Comparison of ENCODE assay signal across 7 cellular contexts in the genomic region with DNA sequence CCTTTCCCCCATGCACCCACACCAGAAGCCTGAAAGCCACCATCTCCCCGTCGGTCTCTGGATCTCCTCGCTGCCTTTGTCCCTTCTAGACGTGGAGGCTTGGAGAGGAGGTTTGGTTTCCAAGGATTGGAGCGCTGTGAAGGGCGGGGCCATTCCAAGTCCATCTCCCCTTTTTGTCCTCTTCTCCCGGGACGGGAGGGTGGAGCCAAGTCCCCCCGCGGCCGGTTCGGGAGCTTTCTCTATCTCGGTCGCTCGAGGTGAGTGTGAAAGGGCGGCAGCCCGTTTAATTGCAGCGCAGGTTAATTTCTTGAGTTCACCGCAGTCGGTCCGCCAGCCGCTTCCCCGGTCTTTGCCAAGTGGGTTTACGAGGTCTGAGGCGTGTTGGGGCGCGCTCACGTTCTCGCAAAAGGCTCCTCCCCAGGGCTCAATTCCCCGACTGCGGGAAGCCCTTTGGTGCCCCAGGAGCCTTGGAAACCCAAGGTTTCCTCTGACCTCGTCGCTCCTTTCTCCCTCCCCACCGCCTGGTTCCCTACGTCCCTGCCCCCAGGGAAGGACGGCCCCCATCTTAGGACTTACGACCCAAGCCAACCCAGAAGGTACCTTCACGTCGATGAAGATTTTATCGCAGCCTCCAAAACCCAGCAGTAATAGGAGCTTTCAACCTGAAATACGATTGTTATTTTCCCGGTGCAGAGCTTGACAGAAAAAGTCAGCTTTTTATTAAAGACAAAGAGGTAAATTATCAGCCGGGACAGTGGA. TPM values are rescaled to one million over a fixed set of nuclear protein-coding genes. Genes with fewer than 3 reads are reported as not detected.
DNase-seq lines count a peak whose midpoint lies in the region; ATAC-seq and TF ChIP-seq lines count a peak whose summit lies in the region.

No MANE protein-coding gene starts in this region.

- H3K27me3 Mint-ChIP-seq in activated naive CD8-positive, alpha-beta T cell treated with anti-CD3 and anti-CD28 coated beads, Interleukin-2, amount 50 U/mL, for 24 hours, result peaks cover 68% of the 10 kb centered on the region
- peaks cover 51% of the 10 kb centered on the region for H3K27me3 Mint-ChIP-seq in activated CD4-positive, alpha-beta memory T cell treated with anti-CD3 and anti-CD28 coated beads for 36 hours

- H3K27me3 ChIP-seq in stomach, result peaks cover 0 to 58% (median 37%) of the 10 kb centered on the region in 3 donors

- DNase-seq in HEK293T (ENCODE audit: extremely low spot score) (peak; percentile 23), iPS-NIHi11 (ENCODE audit: low spot score) (peak; percentile 59), stomach (no peak), NCI-H2196 (lab: John Stamatoyannopoulos, UW; ENCODE audit: unreplicated experiment) (no peak)
- DNase-seq in activated naive CD8-positive, alpha-beta T cell treated with anti-CD3 and anti-CD28 coated beads, Interleukin-2, amount 50 U/mL, for 24 hours, result no peak
- no peak for DNase-seq in activated CD4-positive, alpha-beta memory T cell treated with anti-CD3 and anti-CD28 coated beads for 36 hours

- H3K36me3 Mint-ChIP-seq in activated naive CD8-positive, alpha-beta T cell treated with anti-CD3 and anti-CD28 coated beads, Interleukin-2, amount 50 U/mL, for 24 hours (ENCODE audit: low read depth), result no peaks in the 10 kb centered on the region
- H3K36me3 Mint-ChIP-seq in activated CD4-positive, alpha-beta memory T cell treated with anti-CD3 and anti-CD28 coated beads for 36 hours, result peaks cover 13% of the 10 kb centered on the region

- 2 to 5% (median 3%) methylated on average over 38 to 43 of the region's 43 CpGs for WGBS in stomach, 5 donors

- H3K4me3 Mint-ChIP-seq in activated naive CD8-positive, alpha-beta T cell treated with anti-CD3 and anti-CD28 coated beads, Interleukin-2, amount 50 U/mL, for 24 hours, result peak overlapping the region; percentile 17
- H3K4me3 Mint-ChIP-seq in activated CD4-positive, alpha-beta memory T cell treated with anti-CD3 and anti-CD28 coated beads for 36 hours, result no peak overlapping the region

- TF ChIP-seq EP300 in stomach (IDR thresholded peaks at IDR 0.05), result no peak

- intact Hi-C loops in stomach (cut with DNase I; ENCODE audit: low total_unique reads), result no loop called here
- intact Hi-C loops in activated CD4-positive, alpha-beta memory T cell treated with anti-CD3 and anti-CD28 coated beads for 36 hours (cut with micrococcal nuclease), result no loop called here

- peak overlapping the region; percentile 27 to 87 (median 39) for H3K27ac ChIP-seq in stomach

- no peak for ATAC-seq in activated naive CD8-positive, alpha-beta T cell treated with anti-CD3 and anti-CD28 coated beads, Interleukin-2, amount 50 U/mL, for 24 hours
- ATAC-seq in activated CD4-positive, CD25-positive, alpha-beta regulatory T cell treated with anti-CD3 and anti-CD28 coated beads, Interleukin-2, amount 50 U/mL, for 24 hours, result no peak

- peaks cover 27% of the 10 kb centered on the region for H3K4me1 Mint-ChIP-seq in activated naive CD8-positive, alpha-beta T cell treated with anti-CD3 and anti-CD28 coated beads, Interleukin-2, amount 50 U/mL, for 24 hours
- peaks cover 5% of the 10 kb centered on the region for H3K4me1 Mint-ChIP-seq in activated CD4-positive, alpha-beta memory T cell treated with anti-CD3 and anti-CD28 coated beads for 36 hours (ENCODE audit: low read depth)

- POLR2A ChIA-PET in HEK293T (lab: Yijun Ruan, JAX), result interaction anchor here (1.5 kb wide), 1 partner anchor 62 kb away, joined by 5 read pairs; no protein-coding TSS in a partner anchor
- POLR2A ChIA-PET in activated CD4-positive, alpha-beta memory T cell treated with anti-CD3 and anti-CD28 coated beads for 36 hours (lab: Charles Lee), result no interaction called here

- TF ChIP-seq POLR2A in stomach (IDR thresholded peaks at IDR 0.05), result no peak

- no peaks in the 10 kb centered on the region for H3K9me3 ChIP-seq in stomach

- no peak for TF ChIP-seq CTCF in stomach (IDR thresholded peaks at IDR 0.05)

- H3K9me3 Mint-ChIP-seq in activated naive CD8-positive, alpha-beta T cell treated with anti-CD3 and anti-CD28 coated beads, Interleukin-2, amount 50 U/mL, for 24 hours, result no peaks in the 10 kb centered on the region
- H3K9me3 Mint-ChIP-seq in activated CD4-positive, alpha-beta memory T cell treated with anti-CD3 and anti-CD28 coated beads for 36 hours, result no peaks in the 10 kb centered on the region

- H3K4me3 ChIP-seq in stomach, result peak overlapping the region; percentile 67 to 79 (median 72)

- no peaks in the 10 kb centered on the region for H3K36me3 ChIP-seq in stomach

- H3K4me1 ChIP-seq in stomach, result peaks cover 0 to 44% (median 35%) of the 10 kb centered on the region in 4 donors

- H3K27ac Mint-ChIP-seq in activated naive CD8-positive, alpha-beta T cell treated with anti-CD3 and anti-CD28 coated beads, Interleukin-2, amount 50 U/mL, for 24 hours, result no peak overlapping the region
- no peak overlapping the region for H3K27ac Mint-ChIP-seq in activated CD4-positive, alpha-beta memory T cell treated with anti-CD3 and anti-CD28 coated beads for 36 hours

- CTCF ChIA-PET in HEK293T (lab: Yijun Ruan, JAX), result no interaction called here
- CTCF ChIA-PET in activated CD4-positive, alpha-beta memory T cell treated with anti-CD3 and anti-CD28 coated beads for 36 hours (lab: Charles Lee), result no interaction called here

TF ChIP-seq in HEK293T, 16 proteins besides CTCF, POLR2A, EP300 and RAD21:
- TF ChIP-seq FOXK2 (IDR thresholded peaks at IDR 0.05) (no peak), CTBP1 (IDR thresholded peaks at IDR 0.05; ENCODE audit: borderline replicate concordance) (no peak), BHLHE40 (IDR thresholded peaks at IDR 0.05; ENCODE audit: borderline replicate concordance) (no peak), ELF4 (IDR thresholded peaks at IDR 0.05) (no peak), ARNT (IDR thresholded peaks at IDR 0.05) (no peak), TARDBP (IDR thresholded peaks at IDR 0.05) (no peak), NFRKB (IDR thresholded peaks at IDR 0.05) (no peak), FOXM1 (IDR thresholded peaks at IDR 0.05; ENCODE audit: borderline replicate concordance) (no peak), ZNF384 (IDR thresholded peaks at IDR 0.05) (no peak), SUZ12 (IDR thresholded peaks at IDR 0.05) (no peak), SP1 (IDR thresholded peaks at IDR 0.05) (no peak), FOXA1 (IDR thresholded peaks at IDR 0.05) (no peak), HDGF (IDR thresholded peaks at IDR 0.05; ENCODE audit: borderline replicate concordance) (no peak), LEF1 (IDR thresholded peaks at IDR 0.05; ENCODE audit: borderline replicate concordance) (no peak)
- TF ChIP-seq, protein P1, sequence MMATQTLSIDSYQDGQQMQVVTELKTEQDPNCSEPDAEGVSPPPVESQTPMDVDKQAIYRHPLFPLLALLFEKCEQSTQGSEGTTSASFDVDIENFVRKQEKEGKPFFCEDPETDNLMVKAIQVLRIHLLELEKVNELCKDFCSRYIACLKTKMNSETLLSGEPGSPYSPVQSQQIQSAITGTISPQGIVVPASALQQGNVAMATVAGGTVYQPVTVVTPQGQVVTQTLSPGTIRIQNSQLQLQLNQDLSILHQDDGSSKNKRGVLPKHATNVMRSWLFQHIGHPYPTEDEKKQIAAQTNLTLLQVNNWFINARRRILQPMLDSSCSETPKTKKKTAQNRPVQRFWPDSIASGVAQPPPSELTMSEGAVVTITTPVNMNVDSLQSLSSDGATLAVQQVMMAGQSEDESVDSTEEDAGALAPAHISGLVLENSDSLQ (IDR thresholded peaks at IDR 0.05), result no peak
TF ChIP-seq in HEK293T: peak in this region for 0.

RNA-seq across cellular contexts. Expression of gene ZNF462, which starts 2.8 kb away (rescaled TPM):
- total RNA-seq in stomach, result 10 to 100 TPM in 4 of 5 donors, 1 to 10 TPM in 1; 4.9 to 60.1 (median 17.0) TPM
- 1 to 10 TPM in 2 of 3 donors, under 1 TPM in 1; 0.50 to 1.8 (median 1.5) TPM for polyA plus RNA-seq in stomach
- under 1 TPM; 0.61 to 0.64 TPM for total RNA-seq in activated CD4-positive, alpha-beta memory T cell treated with anti-CD3 and anti-CD28 coated beads for 36 hours

Comparison
In these comparisons a context has a peak if more than half of its experiments do, and no peak if none do; other contexts are left out.
1. DNase-seq: peak in HEK293T (single experiment) and iPS-NIHi11 (single experiment); none in activated naive CD8-positive, alpha-beta T cell treated with anti-CD3 and anti-CD28 coated beads, Interleukin-2, amount 50 U/mL, for 24 hours (single experiment), stomach (single experiment), activated CD4-positive, alpha-beta memory T cell treated with anti-CD3 and anti-CD28 coated beads for 36 hours (single experiment) and NCI-H2196 (single experiment).